Comparison of ENCODE assay signal across 9 cellular contexts in the genomic region with DNA sequence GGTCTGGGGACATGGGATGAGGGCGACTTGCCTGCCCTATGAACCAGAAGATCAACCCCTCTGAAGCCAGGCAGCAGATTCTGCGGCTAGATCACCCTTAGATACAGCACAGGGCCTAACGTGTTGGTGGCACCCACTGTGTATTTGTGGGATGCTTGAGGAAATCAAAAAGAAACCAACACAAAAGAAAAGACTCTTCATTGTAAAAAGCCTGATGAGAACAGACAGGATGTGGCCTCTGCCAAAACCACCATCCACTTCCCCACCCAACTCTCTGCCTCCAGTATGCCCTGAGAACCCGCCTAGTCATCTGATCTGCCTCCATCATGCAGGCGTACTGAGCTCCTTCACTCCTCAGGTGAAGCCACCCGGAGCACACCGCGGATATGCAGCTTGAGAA.
DNase-seq lines count a peak whose midpoint lies in the region.
"Had no signal": no experiment of that assay in that cellular context is flagged by ENCODE, and none has a peak within 500 bp of the region (broad histone marks: within the 10 kb centered on the region; RNA-seq: fewer than 3 reads in every experiment).

No MANE protein-coding gene starts in this region.

- DNase-seq in DMS53 (lab: John Stamatoyannopoulos, UW) (peak; percentile 16), DMS53 treated with DMSO at 0.1 percent for 48 hours (lab: John Stamatoyannopoulos, UW; ENCODE audit: unreplicated experiment) (no peak), mucosa of gallbladder (ENCODE audit: low spot score) (no peak), nucleus accumbens (lab: John Stamatoyannopoulos, UW) (no peak), ACHN (no peak)
- peak; percentile 3 to 9 for DNase-seq in activated CD4-positive, alpha-beta T cell treated with anti-CD3 and anti-CD28 coated beads for 4 hours
- DNase-seq in central memory CD4-positive, alpha-beta T cell: peak; percentile 78
- peak; percentile 10 to 11 for DNase-seq in stimulated activated CD8-positive, alpha-beta memory T cell treated with anti-CD3 and anti-CD28 coated beads, Interleukin-4, amount 100 ng/mL, for 1 hour (ENCODE audit: low read depth in 2 of 2, low spot score in 1 of 2)
- DNase-seq: Karpas-422 had no signal

- in situ Hi-C loops in ACHN (cut with HindIII; ENCODE audit: low pct_ligation_motif_present, low pct_unique_long_range_greater_than_20kb, low sequenced_read_pairs): no loop called here

Comparison
In these comparisons a context has a peak if more than half of its experiments do, and no peak if none do; other contexts are left out.
1. DNase-seq: peak in DMS53 (single experiment), activated CD4-positive, alpha-beta T cell treated with anti-CD3 and anti-CD28 coated beads for 4 hours (2 of 2), central memory CD4-positive, alpha-beta T cell (single experiment) and stimulated activated CD8-positive, alpha-beta memory T cell treated with anti-CD3 and anti-CD28 coated beads, Interleukin-4, amount 100 ng/mL, for 1 hour (2 of 2); none in DMS53 treated with DMSO at 0.1 percent for 48 hours (single experiment), mucosa of gallbladder (single experiment), nucleus accumbens (0 of 56) and ACHN (single experiment).